In genomic region chr10:78634389-78634815, GRCh38 we compare ENCODE assay signal across 10 cellular contexts.
A peak's percentile ranks its signal among the peaks of the same experiment; 100 is the strongest.
DNase-seq lines count a peak whose midpoint lies in the region; ATAC-seq and TF ChIP-seq lines count a peak whose summit lies in the region.
"Had no signal": no experiment of that assay in that cellular context is flagged by ENCODE, and none has a peak within 500 bp of the region (broad histone marks: within the 10 kb centered on the region; RNA-seq: fewer than 3 reads in every experiment).

No MANE protein-coding gene starts in this region.

- peak; percentile 55 for ATAC-seq in HG03175 (IDR thresholded peaks at IDR 0.05; ENCODE audit: unreplicated experiment)
- ATAC-seq in activated naive CD8-positive, alpha-beta T cell treated with anti-CD3 and anti-CD28 coated beads, Interleukin-2, amount 50 U/mL, for 24 hours = no peak

- H3K9me3 ChIP-seq in neural progenitor cell (ENCODE audit: low read depth) (no peaks in the 10 kb centered on the region), A673 (ENCODE audit: low read depth, low read length, poor library complexity, severe bottlenecking) (no peaks in the 10 kb centered on the region)

- H3K27me3 ChIP-seq in neural progenitor cell = no peaks in the 10 kb centered on the region
- no peaks in the 10 kb centered on the region for H3K27me3 ChIP-seq in dorsolateral prefrontal cortex
- no peaks in the 10 kb centered on the region for H3K27me3 ChIP-seq in A673 (replicated peaks; ENCODE audit: insufficient read depth, low read depth, low read length, poor library complexity)

- POLR2A ChIA-PET in A673 (lab: Charles Lee; ENCODE audit: low non-redundant PET) = no interaction called here

- no peak overlapping the region for H3K4me3 Mint-ChIP-seq in neural progenitor cell
- H3K4me3 Mint-ChIP-seq in activated naive CD8-positive, alpha-beta T cell treated with anti-CD3 and anti-CD28 coated beads, Interleukin-2, amount 50 U/mL, for 24 hours = no peak overlapping the region
- H3K4me3 Mint-ChIP-seq: activated naive CD8-positive, alpha-beta T cell treated with anti-CD3 and anti-CD28 coated beads, Interleukin-2, amount 10 ng/mL, durations not matched to agents 7 days and 5 days had no signal

- H2AFZ ChIP-seq in neural progenitor cell (replicated peaks) = no peak overlapping the region

- in situ Hi-C loops in GM13976 (cut with MboI; ENCODE audit: low sequenced_read_pairs, unreplicated experiment) = no loop called here
- in situ Hi-C loops in ACHN (cut with HindIII; ENCODE audit: low pct_ligation_motif_present, low pct_unique_long_range_greater_than_20kb, low sequenced_read_pairs) = no loop called here

- H3K4me1 ChIP-seq in neural progenitor cell (peaks cover 6% of the 10 kb centered on the region), A673 (ENCODE audit: insufficient read depth, low read length, poor library complexity, severe bottlenecking) (no peaks in the 10 kb centered on the region)

- H3K27ac Mint-ChIP-seq in neural progenitor cell = peak overlapping the region; percentile 4
- H3K27ac Mint-ChIP-seq in activated naive CD8-positive, alpha-beta T cell treated with anti-CD3 and anti-CD28 coated beads, Interleukin-2, amount 50 U/mL, for 24 hours = no peak overlapping the region
- H3K27ac Mint-ChIP-seq: activated naive CD8-positive, alpha-beta T cell treated with anti-CD3 and anti-CD28 coated beads, Interleukin-2, amount 10 ng/mL, durations not matched to agents 7 days and 5 days had no signal

- intact Hi-C loops in dorsolateral prefrontal cortex (cut with DNase I) (no loop called here), A673 (cut with micrococcal nuclease; ENCODE audit: unreplicated experiment) (no loop called here)

- peaks cover 7% of the 10 kb centered on the region for H3K4me1 Mint-ChIP-seq in neural progenitor cell
- peaks cover 3% of the 10 kb centered on the region for H3K4me1 Mint-ChIP-seq in activated naive CD8-positive, alpha-beta T cell treated with anti-CD3 and anti-CD28 coated beads, Interleukin-2, amount 50 U/mL, for 24 hours
- H3K4me1 Mint-ChIP-seq: activated naive CD8-positive, alpha-beta T cell treated with anti-CD3 and anti-CD28 coated beads, Interleukin-2, amount 10 ng/mL, durations not matched to agents 7 days and 5 days had no signal

- H3K27me3 Mint-ChIP-seq in neural progenitor cell (ENCODE audit: insufficient read depth, low read depth) = peaks cover 17% of the 10 kb centered on the region
- H3K27me3 Mint-ChIP-seq in activated naive CD8-positive, alpha-beta T cell treated with anti-CD3 and anti-CD28 coated beads, Interleukin-2, amount 50 U/mL, for 24 hours = no peaks in the 10 kb centered on the region

- TF ChIP-seq CTCF in GM13976 (IDR thresholded peaks at IDR 0.05; ENCODE audit: borderline replicate concordance, control extremely low read depth, extremely low read depth, insufficient read depth, missing control alignments) (no peak), choroid plexus epithelial cell (conservative IDR thresholded peaks at IDR 0.05; ENCODE audit: low read depth, low read length) (no peak), neural progenitor cell (IDR thresholded peaks at IDR 0.05) (no peak), dorsolateral prefrontal cortex (IDR thresholded peaks at IDR 0.05 in 54 of 56, conservative IDR thresholded peaks at IDR 0.05 in 2 of 56; ENCODE audit: low read depth in 1 of 56, partially characterized antibody in 56 of 56) (no peak), A673 (conservative IDR thresholded peaks at IDR 0.05; ENCODE audit: low read depth, low read length) (no peak)

- no peaks in the 10 kb centered on the region for H3K79me2 ChIP-seq in neural progenitor cell (ENCODE audit: low read depth)

- no peaks in the 10 kb centered on the region for H3F3A ChIP-seq in neural progenitor cell (ENCODE audit: low read depth)

- no peak overlapping the region for H3K4me2 ChIP-seq in neural progenitor cell

- H3K27ac ChIP-seq in neural progenitor cell = no peak overlapping the region
- H3K27ac ChIP-seq in dorsolateral prefrontal cortex = no peak overlapping the region
- H3K27ac ChIP-seq in A673 (ENCODE audit: low read depth, low read length, poor library complexity, severe bottlenecking) = no peak overlapping the region

- H4K20me1 ChIP-seq in neural progenitor cell (ENCODE audit: low read depth) = no peaks in the 10 kb centered on the region

- H3K36me3 ChIP-seq in neural progenitor cell = no peaks in the 10 kb centered on the region
- no peaks in the 10 kb centered on the region for H3K36me3 ChIP-seq in A673 (ENCODE audit: insufficient read depth, low read length, poor library complexity, severe bottlenecking)

- H3K4me3 ChIP-seq in choroid plexus epithelial cell (ENCODE audit: low read depth, low read length) (no peak overlapping the region), neural progenitor cell (no peak overlapping the region), dorsolateral prefrontal cortex (no peak overlapping the region), A673 (ENCODE audit: low read depth, low read length, poor library complexity, severe bottlenecking) (no peak overlapping the region)

- H3K36me3 Mint-ChIP-seq in neural progenitor cell = no peaks in the 10 kb centered on the region
- no peaks in the 10 kb centered on the region for H3K36me3 Mint-ChIP-seq in activated naive CD8-positive, alpha-beta T cell treated with anti-CD3 and anti-CD28 coated beads, Interleukin-2, amount 50 U/mL, for 24 hours (ENCODE audit: low read depth)
- H3K36me3 Mint-ChIP-seq: activated naive CD8-positive, alpha-beta T cell treated with anti-CD3 and anti-CD28 coated beads, Interleukin-2, amount 10 ng/mL, durations not matched to agents 7 days and 5 days had no signal

- H3K9ac ChIP-seq in neural progenitor cell = no peak overlapping the region

- CTCF ChIA-PET in A673 (lab: Charles Lee) = no interaction called here

- BruUV-seq in A673 (replicated peaks; lab: Mats Ljungman, UMichigan) = no TSS peak

- no peaks in the 10 kb centered on the region for H3K9me3 Mint-ChIP-seq in neural progenitor cell
- H3K9me3 Mint-ChIP-seq in activated naive CD8-positive, alpha-beta T cell treated with anti-CD3 and anti-CD28 coated beads, Interleukin-2, amount 50 U/mL, for 24 hours = no peaks in the 10 kb centered on the region
- H3K9me3 Mint-ChIP-seq: activated naive CD8-positive, alpha-beta T cell treated with anti-CD3 and anti-CD28 coated beads, Interleukin-2, amount 10 ng/mL, durations not matched to agents 7 days and 5 days had no signal

- DNase-seq in GM13976 (ENCODE audit: low spot score) (peak; percentile 31), choroid plexus epithelial cell (ENCODE audit: low read depth) (peak; percentile 14), neural progenitor cell (ENCODE audit: low spot score) (peak; percentile 22), ACHN (no peak), dorsolateral prefrontal cortex (no peak), A673 (ENCODE audit: low spot score) (no peak)
- DNase-seq in activated naive CD8-positive, alpha-beta T cell treated with anti-CD3 and anti-CD28 coated beads, Interleukin-2, amount 50 U/mL, for 24 hours = no peak
- DNase-seq: activated naive CD8-positive, alpha-beta T cell treated with anti-CD3 and anti-CD28 coated beads, Interleukin-2, amount 10 ng/mL, durations not matched to agents 7 days and 5 days; NCI-H1694 had no signal

Comparison
In these comparisons a context has a peak if more than half of its experiments do, and no peak if none do; other contexts are left out.
1. DNase-seq: peak in GM13976 (single experiment), choroid plexus epithelial cell (single experiment) and neural progenitor cell (single experiment); none in activated naive CD8-positive, alpha-beta T cell treated with anti-CD3 and anti-CD28 coated beads, Interleukin-2, amount 50 U/mL, for 24 hours (single experiment), ACHN (single experiment), dorsolateral prefrontal cortex (0 of 10) and A673 (single experiment).